Comparison of ENCODE assay signal across 28 cellular contexts in genomic region chr6:138550346-138550767, GRCh38. TPM values are rescaled to one million over a fixed set of nuclear protein-coding genes. Genes with fewer than 3 reads are reported as not detected.
A peak's percentile ranks its signal among the peaks of the same experiment; 100 is the strongest.
DNase-seq lines count a peak whose midpoint lies in the region; ATAC-seq, FAIRE-seq and TF ChIP-seq lines count a peak whose summit lies in the region.
"Had no signal": no experiment of that assay in that cellular context is flagged by ENCODE, and none has a peak within 500 bp of the region (broad histone marks: within the 10 kb centered on the region; RNA-seq: fewer than 3 reads in every experiment).

No MANE protein-coding gene starts in this region.

- no peak overlapping the region for H3K4me3 Mint-ChIP-seq in nephron progenitor cell
- H3K4me3 Mint-ChIP-seq: activated B cell treated with CpG ODN at 0.5 μM for 24 hours; activated CD4-positive, alpha-beta memory T cell treated with anti-CD3 and anti-CD28 coated beads for 36 hours; CD4-positive, alpha-beta T cell; memory B cell had no signal

- H2BK5ac ChIP-seq in IMR-90 (ENCODE audit: low read depth, low read length, poor library complexity, severe bottlenecking): no peak overlapping the region

- peaks cover 23% of the 10 kb centered on the region for H3K4me1 Mint-ChIP-seq in nephron progenitor cell

- H2AK5ac ChIP-seq in IMR-90 (ENCODE audit: low read depth, low read length): no peak overlapping the region

- intact Hi-C loops in IMR-90 (cut with micrococcal nuclease) (no loop called here), pancreas (cut with DNase I) (no loop called here)

- CTCF ChIA-PET in IMR-90 (lab: Yijun Ruan, JAX): no interaction called here

- no peak overlapping the region for H3K4ac ChIP-seq in IMR-90 (ENCODE audit: low read depth, low read length)

- dilution Hi-C loops in IMR-90 (cut with HindIII; ENCODE audit: low sequenced_read_pairs, unreplicated experiment): no loop called here

- no peak overlapping the region for H2BK15ac ChIP-seq in IMR-90 (ENCODE audit: low read depth, low read length)

- BruUV-seq in IMR-90 (replicated peaks; lab: Mats Ljungman, UMichigan): no TSS peak

- H3K36me3 ChIP-seq in IMR-90 (ENCODE audit: control insufficient read depth, insufficient read depth, low read length) (no peaks in the 10 kb centered on the region), pancreas (no peaks in the 10 kb centered on the region)
- H3K36me3 ChIP-seq: cardiac muscle cell, thyroid gland had no signal

- in situ Hi-C loops in IMR-90 (cut with MboI; ENCODE audit: low sequenced_read_pairs): no loop called here

- no CpG with 5 or more reads among the region's 2 CpGs for WGBS in IMR-90 (ENCODE audit: extremely low coverage in 2 of 2, insufficient read length in 1 of 2), 2 experiments
- WGBS in pancreas, 2 donors: 17 to 18% methylated on average over 2 of the region's 2 CpGs

- TF ChIP-seq RAD21 in IMR-90 (IDR thresholded peaks at IDR 0.05; ENCODE audit: low read length): no peak

- no peaks in the 10 kb centered on the region for H3K9me3 Mint-ChIP-seq in nephron progenitor cell
- H3K9me3 Mint-ChIP-seq: activated B cell treated with CpG ODN at 0.5 μM for 24 hours; activated CD4-positive, alpha-beta memory T cell treated with anti-CD3 and anti-CD28 coated beads for 36 hours; CD4-positive, alpha-beta T cell; memory B cell had no signal

- peak overlapping the region; percentile 36; the same call in 1 of the 2 replicates for H3K23ac ChIP-seq in IMR-90 (ENCODE audit: low read depth, low read length)

- peaks cover 8% of the 10 kb centered on the region; the same call in 1 of the 2 replicates for H3K9me1 ChIP-seq in IMR-90 (ENCODE audit: insufficient read depth, low read length)

- H2BK120ac ChIP-seq in IMR-90 (ENCODE audit: low read depth, low read length): no peak overlapping the region

- H2AK9ac ChIP-seq in IMR-90 (replicated peaks; ENCODE audit: low read depth, low read length, poor library complexity): no peak overlapping the region

- H3K9ac ChIP-seq in IMR-90 (ENCODE audit: low read depth, low read length): no peak overlapping the region

- no peak overlapping the region for H2BK20ac ChIP-seq in IMR-90 (ENCODE audit: low read depth, low read length)

- no peak overlapping the region for H3K27ac Mint-ChIP-seq in nephron progenitor cell
- H3K27ac Mint-ChIP-seq: activated B cell treated with CpG ODN at 0.5 μM for 24 hours; activated CD4-positive, alpha-beta memory T cell treated with anti-CD3 and anti-CD28 coated beads for 36 hours; CD4-positive, alpha-beta T cell; memory B cell had no signal

- H3K4me1 ChIP-seq in IMR-90 (ENCODE audit: control insufficient read depth, insufficient read depth, low read length): peaks cover 10% of the 10 kb centered on the region
- H3K4me1 ChIP-seq in pancreas: peaks cover 0 to 20% (median 8%) of the 10 kb centered on the region in 3 donors

- H3K56ac ChIP-seq in IMR-90 (ENCODE audit: extremely low read depth, insufficient read depth, low read length): no peak overlapping the region

- no peak overlapping the region for H4K5ac ChIP-seq in IMR-90 (ENCODE audit: low read depth, low read length)

- no peaks in the 10 kb centered on the region for H3K9me3 ChIP-seq in IMR-90 (ENCODE audit: control insufficient read depth, insufficient read depth, low read length)
- H3K9me3 ChIP-seq in pancreas: no peaks in the 10 kb centered on the region
- H3K9me3 ChIP-seq: psoas muscle, thyroid gland had no signal

- H3K27me3 Mint-ChIP-seq in nephron progenitor cell (ENCODE audit: low read depth, poor library complexity): no peaks in the 10 kb centered on the region

- no peak overlapping the region for H3K18ac ChIP-seq in IMR-90 (ENCODE audit: low read depth, low read length)

- H2AFZ ChIP-seq in IMR-90 (replicated peaks; ENCODE audit: low read length, poor library complexity): no peak overlapping the region

- peaks cover 22 to 74% of the 10 kb centered on the region in 2 experiments for H3K79me1 ChIP-seq in IMR-90 (ENCODE audit: low read depth in 1 of 2, low read length in 2 of 2)

- H3K27ac ChIP-seq in IMR-90 (ENCODE audit: insufficient read depth, low read length): no peak overlapping the region
- peak overlapping the region in 1 of 4 donors; percentile 22 for H3K27ac ChIP-seq in pancreas
- H3K27ac ChIP-seq: cardiac muscle cell, foreskin keratinocyte, psoas muscle, thyroid gland had no signal

- no peak overlapping the region for H3K4me3 ChIP-seq in IMR-90 (ENCODE audit: insufficient read depth, low read depth, low read length)
- H3K4me3 ChIP-seq in pancreas: no peak overlapping the region
- H3K4me3 ChIP-seq: cardiac muscle cell, psoas muscle, thyroid gland had no signal

- peak overlapping the region; percentile 70; the same call in 1 of the 2 replicates for H3K14ac ChIP-seq in IMR-90 (replicated peaks; ENCODE audit: low read depth, low read length)

- DNase-seq in IMR-90 (no peak), amniotic epithelial cell (ENCODE audit: low read depth) (peak; percentile 52), left lobe of liver (ENCODE audit: low spot score) (peak; percentile 78), pancreas (no peak), nephron progenitor cell (no peak)
- DNase-seq in activated CD4-positive, alpha-beta T cell treated with anti-CD3 and anti-CD28 coated beads for 4 hours: no peak
- no peak for DNase-seq in activated CD4-positive, alpha-beta T cell treated with anti-CD3 and anti-CD28 coated beads for 48 hours
- DNase-seq: activated B cell treated with CpG ODN at 0.5 μM for 24 hours; activated CD4-positive, alpha-beta memory T cell treated with anti-CD3 and anti-CD28 coated beads for 36 hours; amygdala; CD4-positive, alpha-beta T cell; DMS153; foreskin keratinocyte; GDM1; hippocampal formation; KG1; MV-4-11; NCI-H1694 treated with DMSO at 0.1 percent for 48 hours; NCI-H2171 treated with DMSO at 0.1 percent for 48 hours; psoas muscle; stimulated activated CD4-positive, alpha-beta T cell treated with anti-CD3 and anti-CD28 coated beads, Interleukin-2, amount 100 ng/mL, for 48 hours; stimulated activated naive CD4-positive, alpha-beta T cell treated with Interleukin-2 at 50 U/mL for 16 hours; T-helper 9 cell; thyroid gland had no signal

- no peak overlapping the region for H3K4me2 ChIP-seq in IMR-90 (ENCODE audit: low read depth, low read length)

- H4K20me1 ChIP-seq in IMR-90 (ENCODE audit: insufficient read depth, low read length): no peaks in the 10 kb centered on the region

- POLR2A ChIA-PET in IMR-90 (lab: Charles Lee; ENCODE audit: unreplicated experiment): no interaction called here

- H3K27me3 ChIP-seq in IMR-90 (ENCODE audit: control insufficient read depth, insufficient read depth, low read length) (no peaks in the 10 kb centered on the region), pancreas (no peaks in the 10 kb centered on the region)
- H3K27me3 ChIP-seq: cardiac muscle cell, foreskin keratinocyte, thyroid gland had no signal

- no peak overlapping the region for H4K91ac ChIP-seq in IMR-90 (ENCODE audit: insufficient read depth, low read depth, low read length)

- FAIRE-seq in pancreas (lab: Jason Lieb, UNC): no peak

- ATAC-seq in IMR-90 (ENCODE audit: low read depth) (no peak), left lobe of liver (peak; percentile 85), pancreas (peak in 3 of 4 donors; percentile 36 to 74 (median 68)), GM19035 (IDR thresholded peaks at IDR 0.05; ENCODE audit: unreplicated experiment) (no peak)
- ATAC-seq: foreskin keratinocyte, HCT116, psoas muscle had no signal

- no peaks in the 10 kb centered on the region for H3K36me3 Mint-ChIP-seq in nephron progenitor cell (ENCODE audit: low read depth)
- H3K36me3 Mint-ChIP-seq: activated CD4-positive, alpha-beta memory T cell treated with anti-CD3 and anti-CD28 coated beads for 36 hours; memory B cell had no signal

- no peak overlapping the region for H4K8ac ChIP-seq in IMR-90 (ENCODE audit: low read depth in 2 of 2, low read length in 2 of 2)

- TF ChIP-seq CTCF in IMR-90 (conservative IDR thresholded peaks at IDR 0.05; ENCODE audit: low read depth, low read length) (no peak), pancreas (IDR thresholded peaks at IDR 0.05) (no peak), nephron progenitor cell (IDR thresholded peaks at IDR 0.05) (no peak)

- TF ChIP-seq POLR2A in IMR-90 (IDR thresholded peaks at IDR 0.05; ENCODE audit: low read depth, low read length): no peak

TF ChIP-seq in IMR-90, 13 proteins besides CTCF, POLR2A, EP300 and RAD21:
- TF ChIP-seq MAZ (IDR thresholded peaks at IDR 0.05; ENCODE audit: borderline replicate concordance, low read depth, low read length) (no peak), MXI1 (IDR thresholded peaks at IDR 0.05; ENCODE audit: borderline replicate concordance, low read depth, low read length) (no peak), FOS (IDR thresholded peaks at IDR 0.05; ENCODE audit: low read depth, low read length) (no peak), ELK1 (IDR thresholded peaks at IDR 0.05; ENCODE audit: borderline replicate concordance, low read depth, low read length) (no peak), USF2 (IDR thresholded peaks at IDR 0.05; ENCODE audit: low read depth, low read length) (no peak), RFX5 (IDR thresholded peaks at IDR 0.05; ENCODE audit: low read depth, low read length) (no peak), SMC3 (IDR thresholded peaks at IDR 0.05; ENCODE audit: low read depth, low read length) (no peak), CEBPB (IDR thresholded peaks at IDR 0.05; ENCODE audit: low read depth, low read length) (no peak)
TF ChIP-seq in IMR-90: peak in this region for 0.

RNA-seq across cellular contexts. Expression of gene NHSL1, which starts 51.1 kb away (rescaled TPM):
- total RNA-seq in IMR-90 (2012; rRNA removed) (6.9 and 7.2 TPM in 2 replicates), left lobe of liver (59.8 TPM), pancreas (10 to 100 TPM in 3 of 6 donors, 1 to 10 TPM in 3; 4.8 to 16.3 (median 11.8) TPM)
- polyA plus RNA-seq in IMR-90 (2012; rRNA removed) (5.6 and 6.0 TPM in 2 replicates), pancreas (1 to 10 TPM; 3.5 to 4.6 TPM)
- polyA plus RNA-seq in IMR-90 (2012; cell fraction: cytosol; rRNA removed): 1.7 and 2.4 TPM in 2 replicates
- 3.7 and 6.6 TPM in 2 replicates for polyA plus RNA-seq in IMR-90 (2012; cell fraction: nucleus; rRNA removed; ENCODE audit: low replicate concordance)

Comparison
In these comparisons a context has a peak if more than half of its experiments do, and no peak if none do; other contexts are left out.
1. ATAC-seq: peak in left lobe of liver (single experiment) and pancreas (3 of 4); none in IMR-90 (single experiment) and GM19035 (single experiment).
2. DNase-seq: peak in amniotic epithelial cell (single experiment) and left lobe of liver (single experiment); none in IMR-90 (single experiment), pancreas (0 of 6), nephron progenitor cell (single experiment), activated CD4-positive, alpha-beta T cell treated with anti-CD3 and anti-CD28 coated beads for 4 hours (0 of 2) and activated CD4-positive, alpha-beta T cell treated with anti-CD3 and anti-CD28 coated beads for 48 hours (single experiment).